In the genomic region with DNA sequence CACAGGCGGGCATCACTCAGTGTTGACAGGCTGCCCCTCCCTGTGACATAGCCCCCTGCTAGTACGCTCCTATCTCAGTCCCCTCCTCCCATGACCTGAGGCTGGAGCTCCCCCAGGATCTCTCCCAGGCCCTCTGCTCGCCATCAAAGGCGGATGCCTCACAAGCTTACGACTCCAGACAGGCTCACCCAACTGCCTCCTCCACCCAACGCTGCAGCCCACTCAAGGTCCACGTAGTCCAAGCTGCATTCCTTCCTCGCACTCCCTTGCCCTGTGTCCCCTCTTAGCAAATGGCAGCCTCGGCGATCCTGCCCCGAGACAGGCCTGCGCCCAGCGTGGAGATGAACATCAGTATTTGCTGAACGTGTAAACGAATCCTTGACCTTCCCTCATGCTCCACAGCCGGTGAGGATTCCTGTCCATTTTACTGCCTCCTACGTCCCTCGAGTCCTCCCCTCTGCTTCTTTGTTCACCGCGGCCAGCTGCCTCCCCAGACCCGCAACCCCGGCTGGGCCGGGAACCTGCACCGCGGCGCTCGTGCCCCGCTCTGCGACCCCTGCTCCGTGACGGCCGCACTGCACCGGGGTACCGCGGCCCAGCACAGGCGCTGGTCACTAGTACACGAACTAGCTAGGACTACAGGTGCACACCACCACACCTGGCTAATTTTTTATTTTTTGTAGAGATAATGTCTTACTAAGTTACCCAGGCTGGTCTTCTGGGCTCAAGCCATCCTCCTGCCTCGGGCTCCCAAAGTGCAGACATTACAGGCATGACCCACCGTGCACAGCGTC, we compare ENCODE assay signal across 8 cellular contexts. TPM values are rescaled to one million over a fixed set of nuclear protein-coding genes. Genes with fewer than 3 reads are reported as not detected.
DNase-seq lines count a peak whose midpoint lies in the region; ATAC-seq and TF ChIP-seq lines count a peak whose summit lies in the region.

No MANE protein-coding gene starts in this region.

- H3K9me2 ChIP-seq in GM23248 (ENCODE audit: insufficient read depth) (no peaks in the 10 kb centered on the region), PC-3 (replicated peaks; ENCODE audit: low read length) (no peaks in the 10 kb centered on the region)

- in situ Hi-C loops in GM23248 (cut with MboI), result no loop called here

- peak overlapping the region; percentile 92 for H3K4me2 ChIP-seq in GM23248 (ENCODE audit: unreplicated experiment)
- H3K4me2 ChIP-seq in PC-3 (ENCODE audit: low read length), result peak overlapping the region; percentile 86
- H3K4me2 ChIP-seq in osteoblast (ENCODE audit: insufficient read depth, low read length), result peak overlapping the region; percentile 98

- H3F3A ChIP-seq in GM23248 (ENCODE audit: insufficient read depth) (no peaks in the 10 kb centered on the region), PC-3 (ENCODE audit: low read length, unreplicated experiment) (no peaks in the 10 kb centered on the region)

- POLR2A ChIA-PET in PC-3 (lab: Charles Lee; ENCODE audit: unreplicated experiment), result no interaction called here

- H3K9ac ChIP-seq in GM23248 (peak overlapping the region; percentile 66), PC-3 (ENCODE audit: low read length) (peak overlapping the region; percentile 56)

- H3K27ac ChIP-seq in GM23248, result no peak overlapping the region
- H3K27ac ChIP-seq in PC-3 (ENCODE audit: low read length), result no peak overlapping the region
- no peak overlapping the region for H3K27ac ChIP-seq in osteoblast (ENCODE audit: low read depth, low read length)

- H3K79me2 ChIP-seq in GM23248 (ENCODE audit: insufficient read depth) (0 out of 2 replicates have a peak, but pooled peaks cover 5% of the 10 kb centered on the region), PC-3 (ENCODE audit: low read length) (peaks cover 42% of the 10 kb centered on the region), osteoblast (ENCODE audit: insufficient read depth, low read length) (peaks cover 16% of the 10 kb centered on the region)

- DNase-seq in GM12865 (ENCODE audit: low read depth) (peak; percentile 20), GM23248 (peak; percentile 30), PC-3 (no peak), epithelial cell of proximal tubule (ENCODE audit: low read depth) (no peak), osteoblast (ENCODE audit: insufficient read length, low spot score, missing footprints) (no peak), NCI-H2196 treated with DMSO at 0.1 percent for 48 hours (lab: John Stamatoyannopoulos, UW; ENCODE audit: unreplicated experiment) (no peak), SKM-1 (lab: John Stamatoyannopoulos, UW; ENCODE audit: unreplicated experiment) (no peak), CD1c-positive myeloid dendritic cell (ENCODE audit: extremely low spot score) (no peak)

- H2AFZ ChIP-seq in GM23248 (peak overlapping the region; percentile 92), PC-3 (ENCODE audit: low read length) (peak overlapping the region; percentile 68), osteoblast (ENCODE audit: low read length) (peak overlapping the region; percentile 96)

- H4K20me1 ChIP-seq in GM23248 (ENCODE audit: insufficient read depth) (no peaks in the 10 kb centered on the region), PC-3 (ENCODE audit: low read length) (no peaks in the 10 kb centered on the region), osteoblast (ENCODE audit: insufficient read depth, low read length) (no peaks in the 10 kb centered on the region)

- no peaks in the 10 kb centered on the region for H3K27me3 ChIP-seq in GM23248 (replicated peaks; ENCODE audit: insufficient read depth)
- no peaks in the 10 kb centered on the region for H3K27me3 ChIP-seq in PC-3 (ENCODE audit: low read length)
- no peaks in the 10 kb centered on the region for H3K27me3 ChIP-seq in osteoblast (ENCODE audit: insufficient read depth, low read length)

- BruUV-seq in PC-3 (replicated peaks; lab: Mats Ljungman, UMichigan), result no TSS peak

- peak; percentile 2 for ATAC-seq in PC-3

- CTCF ChIA-PET in PC-3 (lab: Charles Lee), result no interaction called here

- TF ChIP-seq CTCF in GM12865 (IDR thresholded peaks at IDR 0.05; ENCODE audit: insufficient read depth, low read depth, low read length, missing control alignments), result no peak
- TF ChIP-seq CTCF in PC-3 (conservative IDR thresholded peaks at IDR 0.05; ENCODE audit: low read depth, low read length), result no peak
- TF ChIP-seq CTCF in epithelial cell of proximal tubule (conservative IDR thresholded peaks at IDR 0.05; ENCODE audit: low read depth, low read length), result no peak
- no peak for TF ChIP-seq CTCF in osteoblast (IDR thresholded peaks at IDR 0.05; ENCODE audit: extremely low read depth, low read depth, low read length)

- H3K4me3 ChIP-seq in GM12865 (ENCODE audit: low read depth, low read length) (peak overlapping the region; percentile 98), GM23248 (peak overlapping the region; percentile 84), PC-3 (ENCODE audit: low read length) (peak overlapping the region; percentile 73), epithelial cell of proximal tubule (ENCODE audit: low read depth, low read length) (peak overlapping the region; percentile 78), osteoblast (ENCODE audit: insufficient read depth, low read length) (peak overlapping the region; percentile 86)

- H3K4me1 ChIP-seq in GM23248 (ENCODE audit: insufficient read depth), result peaks cover 13% of the 10 kb centered on the region; the same call in 1 of the 2 replicates
- H3K4me1 ChIP-seq in PC-3 (ENCODE audit: insufficient read depth, low read length), result peaks cover 42% of the 10 kb centered on the region
- H3K4me1 ChIP-seq in osteoblast (ENCODE audit: insufficient read depth, low read length), result peaks cover 23% of the 10 kb centered on the region

- H3K36me3 ChIP-seq in GM23248 (ENCODE audit: low read depth) (no peaks in the 10 kb centered on the region), PC-3 (ENCODE audit: low read depth, low read length) (no peaks in the 10 kb centered on the region), osteoblast (ENCODE audit: insufficient read depth, low read length) (no peaks in the 10 kb centered on the region)

- 11 to 13% methylated on average over 40 of the region's 40 CpGs for WGBS in GM23248 (ENCODE audit: low coverage in 1 of 2, low lambda C conversion rate in 2 of 2, missing lambda C conversion rate in 2 of 2), 2 experiments

- no peaks in the 10 kb centered on the region for H3K9me3 ChIP-seq in GM23248 (ENCODE audit: low read depth)
- no peaks in the 10 kb centered on the region for H3K9me3 ChIP-seq in PC-3 (ENCODE audit: low read length)
- H3K9me3 ChIP-seq in osteoblast (ENCODE audit: low read depth, low read length), result no peaks in the 10 kb centered on the region

- intact Hi-C loops in PC-3 (cut with micrococcal nuclease), result loop anchor here (10.0 kb wide), 1 partner anchor 63 kb away; no protein-coding TSS in a partner anchor

RNA-seq across cellular contexts. Expression of a gene that starts 0.8 kb away (rescaled TPM):
- total RNA-seq in GM23248 (2014; rRNA removed; shearing (Covaris generic)), result 15.9 and 16.1 TPM in 2 replicates
- polyA plus RNA-seq in GM23248 (2016; fragmentation: Nextera tagmentation; extraction: Ambion mirVana), result 16.3 and 20.1 TPM in 2 replicates
- total RNA-seq in PC-3 (2014; rRNA removed), result 30.3 and 40.5 TPM in 2 replicates
- 28.5 and 69.8 TPM in 2 replicates for total RNA-seq in epithelial cell of proximal tubule
- 20.6 TPM in 2 replicates for total RNA-seq in osteoblast

RNA-seq across cellular contexts. Expression of a gene that starts 17.1 kb away (rescaled TPM):
- 79.3 and 80.5 TPM in 2 replicates for total RNA-seq in GM23248 (2014; rRNA removed; shearing (Covaris generic))
- 111 and 116 TPM in 2 replicates for polyA plus RNA-seq in GM23248 (2016; fragmentation: Nextera tagmentation; extraction: Ambion mirVana)
- total RNA-seq in PC-3 (2014; rRNA removed) (12.9 and 23.1 TPM in 2 replicates), epithelial cell of proximal tubule (30.2 and 32.9 TPM in 2 replicates), osteoblast (59.4 and 59.8 TPM in 2 replicates)

RNA-seq across cellular contexts. Expression of a gene that starts 17.4 kb away (rescaled TPM):
- total RNA-seq in GM23248 (2014; rRNA removed; shearing (Covaris generic)), result 47.7 and 50.8 TPM in 2 replicates
- 53.7 and 59.4 TPM in 2 replicates for polyA plus RNA-seq in GM23248 (2016; fragmentation: Nextera tagmentation; extraction: Ambion mirVana)
- total RNA-seq in PC-3 (2014; rRNA removed), result 18.8 and 27.5 TPM in 2 replicates
- 69.3 and 72.4 TPM in 2 replicates for total RNA-seq in epithelial cell of proximal tubule
- total RNA-seq in osteoblast, result 31.8 and 33.3 TPM in 2 replicates

RNA-seq across cellular contexts. Expression of a gene that starts 39.2 kb away (rescaled TPM):
- total RNA-seq in GM23248 (2014; rRNA removed; shearing (Covaris generic)), result 80.1 and 92.7 TPM in 2 replicates
- polyA plus RNA-seq in GM23248 (2016; fragmentation: Nextera tagmentation; extraction: Ambion mirVana), result 105 and 112 TPM in 2 replicates
- total RNA-seq in PC-3 (2014; rRNA removed), result 136 and 137 TPM in 2 replicates
- total RNA-seq in epithelial cell of proximal tubule, result 96.4 and 131 TPM in 2 replicates
- total RNA-seq in osteoblast, result 82.9 and 84.6 TPM in 2 replicates

RNA-seq across cellular contexts. Expression of a gene that starts 46.8 kb away (rescaled TPM):
- not detected in 2 replicates for total RNA-seq in GM23248 (2014; rRNA removed; shearing (Covaris generic))
- not detected in 2 replicates for polyA plus RNA-seq in GM23248 (2016; fragmentation: Nextera tagmentation; extraction: Ambion mirVana)
- total RNA-seq in PC-3 (2014; rRNA removed) (not detected in 2 replicates), epithelial cell of proximal tubule (not detected in 2 replicates), osteoblast (not detected in 2 replicates)

Comparison
In these comparisons a context has a peak if more than half of its experiments do, and no peak if none do; other contexts are left out.
1. DNase-seq: peak in GM12865 (single experiment) and GM23248 (single experiment); none in PC-3 (single experiment), epithelial cell of proximal tubule (single experiment), osteoblast (single experiment), NCI-H2196 treated with DMSO at 0.1 percent for 48 hours (single experiment), SKM-1 (single experiment) and CD1c-positive myeloid dendritic cell (single experiment).
2. Peak in every context shown above with its lines, with median percentiles within 50 percentile points of each other: H3K4me3 ChIP-seq, H2AFZ ChIP-seq and H3K4me2 ChIP-seq.